Comparison of ENCODE assay signal across 9 cellular contexts in the genomic region with DNA sequence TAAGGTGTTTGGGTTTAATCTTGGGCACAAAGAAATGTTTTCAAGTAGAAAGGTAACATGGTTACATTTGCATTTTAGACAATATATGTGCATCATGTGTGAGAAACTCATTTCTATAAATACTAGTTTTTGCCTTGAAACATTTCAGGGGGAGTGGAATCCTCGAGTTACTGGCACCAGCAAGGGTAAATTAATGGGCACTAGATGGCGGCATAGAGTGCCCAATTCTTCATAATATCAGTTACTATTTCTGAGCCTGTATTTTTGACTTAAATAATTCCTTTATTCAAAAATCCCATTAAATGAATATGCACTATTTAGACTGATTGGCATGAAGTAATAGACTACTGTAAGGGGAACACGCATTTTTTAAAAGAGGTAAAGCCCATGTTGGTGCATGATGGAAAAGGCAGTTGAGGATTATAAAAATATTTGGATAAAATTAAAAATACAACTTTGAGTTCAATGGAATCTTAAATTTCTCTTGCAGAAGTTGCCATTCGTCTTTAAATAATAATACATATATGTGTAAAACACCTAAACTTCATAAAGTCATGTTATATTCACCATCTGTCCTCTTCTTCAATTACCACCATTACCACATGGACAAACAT.
DNase-seq lines count a peak whose midpoint lies in the region; TF ChIP-seq lines count a peak whose summit lies in the region.
"Had no signal": no experiment of that assay in that cellular context is flagged by ENCODE, and none has a peak within 500 bp of the region (broad histone marks: within the 10 kb centered on the region; RNA-seq: fewer than 3 reads in every experiment).

No MANE protein-coding gene starts in this region.

- H4K20me1 ChIP-seq in OCI-LY7 (ENCODE audit: insufficient read depth, low read length) = no peaks in the 10 kb centered on the region
- H4K20me1 ChIP-seq: BLaER1 had no signal

- POLR2A ChIA-PET in OCI-LY7 (lab: Charles Lee) = no interaction called here

- H3K27ac ChIP-seq in OCI-LY7 (ENCODE audit: low read depth, low read length, poor library complexity, severe bottlenecking) = no peak overlapping the region
- no peak overlapping the region for H3K27ac ChIP-seq in adrenal gland
- H3K27ac ChIP-seq: BLaER1 had no signal

- no peak for TF ChIP-seq POLR2A in adrenal gland (IDR thresholded peaks at IDR 0.05)

- intact Hi-C loops in OCI-LY7 (cut with micrococcal nuclease; ENCODE audit: unreplicated experiment) = loop anchor here (5.0 kb wide), 1 partner anchor 652 kb away; no protein-coding TSS in a partner anchor
- intact Hi-C loops in adrenal gland (cut with DNase I) = no loop called here
- intact Hi-C loops in posterior vena cava (cut with DNase I) = no loop called here

- no peak overlapping the region for H3K4me2 ChIP-seq in OCI-LY7 (ENCODE audit: low read length)
- H3K4me2 ChIP-seq: BLaER1 had no signal

- BruUV-seq in OCI-LY7 (replicated peaks; lab: Mats Ljungman, UMichigan) = no TSS peak

- H2AFZ ChIP-seq in OCI-LY7 (ENCODE audit: low read length) = no peak overlapping the region

- H3K9me3 ChIP-seq in OCI-LY7 (ENCODE audit: low read length) (no peaks in the 10 kb centered on the region), adrenal gland (replicated peaks in 1 of 3) (no peaks in the 10 kb centered on the region)
- H3K9me3 ChIP-seq: BLaER1 had no signal

- H3K4me3 ChIP-seq in OCI-LY7 (ENCODE audit: low read depth, low read length, poor library complexity, severe bottlenecking) (no peak overlapping the region), adrenal gland (no peak overlapping the region)
- H3K4me3 ChIP-seq: BLaER1 had no signal

- H3K79me2 ChIP-seq in OCI-LY7 (ENCODE audit: insufficient read depth, low read depth, low read length) = no peaks in the 10 kb centered on the region

- TF ChIP-seq CTCF in OCI-LY7 (conservative IDR thresholded peaks at IDR 0.05; ENCODE audit: low read length) (peak; percentile 87), adrenal gland (IDR thresholded peaks at IDR 0.05) (peak; percentile 6 to 52 (median 32))

- no peaks in the 10 kb centered on the region for H3K9me2 ChIP-seq in OCI-LY7 (ENCODE audit: insufficient read depth, low read length)

- H3K36me3 ChIP-seq in OCI-LY7 (ENCODE audit: insufficient read depth, low read length) (no peaks in the 10 kb centered on the region), adrenal gland (replicated peaks in 1 of 2) (no peaks in the 10 kb centered on the region)
- H3K36me3 ChIP-seq: BLaER1 had no signal

- DNase-seq in DMS153 treated with DMSO at 0.1 percent for 48 hours (lab: John Stamatoyannopoulos, UW; ENCODE audit: unreplicated experiment) (peak; percentile 6), DMS153 (lab: John Stamatoyannopoulos, UW) (no peak), HCEC 1CT (peak; percentile 36), OCI-LY7 (ENCODE audit: low spot score) (peak; percentile 30), adrenal gland (peak in 4 of 7 donors; percentile 13 to 38 (median 28)), iris pigment epithelial cell (ENCODE audit: low read depth) (peak; percentile 50), posterior vena cava (ENCODE audit: low spot score) (no peak)
- DNase-seq in stimulated activated CD4-positive, alpha-beta T cell treated with anti-CD3 and anti-CD28 coated beads, Interleukin-4, amount 100 ng/mL, for 48 hours (ENCODE audit: low read depth in 2 of 2) = peak; percentile 10 to 12

- 51 to 73% (median 57%) methylated on average over 4 of the region's 4 CpGs for WGBS in adrenal gland, 4 donors

- no peaks in the 10 kb centered on the region for H3K27me3 ChIP-seq in adrenal gland
- H3K27me3 ChIP-seq: BLaER1 had no signal

- CTCF ChIA-PET in OCI-LY7 (lab: Charles Lee; ENCODE audit: unreplicated experiment) = no interaction called here

- H3K4me1 ChIP-seq in OCI-LY7 (ENCODE audit: insufficient read depth, low read length, poor library complexity, severe bottlenecking) (no peaks in the 10 kb centered on the region), adrenal gland (replicated peaks in 1 of 2) (no peaks in the 10 kb centered on the region)
- H3K4me1 ChIP-seq: BLaER1 had no signal

Comparison
In these comparisons a context has a peak if more than half of its experiments do, and no peak if none do; other contexts are left out.
1. DNase-seq: peak in DMS153 treated with DMSO at 0.1 percent for 48 hours (single experiment), HCEC 1CT (single experiment), OCI-LY7 (single experiment), adrenal gland (4 of 7), iris pigment epithelial cell (single experiment) and stimulated activated CD4-positive, alpha-beta T cell treated with anti-CD3 and anti-CD28 coated beads, Interleukin-4, amount 100 ng/mL, for 48 hours (2 of 2); none in DMS153 (single experiment) and posterior vena cava (single experiment).